ENCODE assay signal across 20 cellular contexts in genomic region chr7:157193274-157193673, GRCh38. TPM values are rescaled to one million over a fixed set of nuclear protein-coding genes. Genes with fewer than 3 reads are reported as not detected.
DNase-seq lines count a peak whose midpoint lies in the region; ATAC-seq, FAIRE-seq and TF ChIP-seq lines count a peak whose summit lies in the region.
"Had no signal": no experiment of that assay in that cellular context is flagged by ENCODE, and none has a peak within 500 bp of the region (broad histone marks: within the 10 kb centered on the region; RNA-seq: fewer than 3 reads in every experiment).

No MANE protein-coding gene starts in this region.

- no peak overlapping the region for H2AFZ ChIP-seq in mesenchymal stem cell (ENCODE audit: low read depth, low read length)

- H3K4ac ChIP-seq in mesenchymal stem cell (ENCODE audit: low read depth in 1 of 2, low read length in 2 of 2): no peak overlapping the region

- H3K79me1 ChIP-seq in mesenchymal stem cell (replicated peaks; ENCODE audit: low read length, poor library complexity, severe bottlenecking): peaks cover 27% of the 10 kb centered on the region

- H3K27ac ChIP-seq in mesenchymal stem cell (ENCODE audit: low read length, poor library complexity, severe bottlenecking) (peak overlapping the region; percentile 7), small intestine (ENCODE audit: low read depth in 1 of 2, low read length in 1 of 2) (no peak overlapping the region), esophagus muscularis mucosa (replicated peaks in 1 of 4) (no peak overlapping the region), substantia nigra (ENCODE audit: low read depth, low read length, poor library complexity, severe bottlenecking) (no peak overlapping the region)
- H3K27ac ChIP-seq: BLaER1, SJCRH30 had no signal

- H3K4me1 ChIP-seq in mesenchymal stem cell (ENCODE audit: control insufficient read depth, insufficient read depth, low read depth, low read length) (peaks cover 3% of the 10 kb centered on the region), small intestine (ENCODE audit: control insufficient read depth in 2 of 2, insufficient read depth in 1 of 2, low read depth in 1 of 2, low read length in 1 of 2) (no peaks in the 10 kb centered on the region), esophagus muscularis mucosa (no peaks in the 10 kb centered on the region)
- H3K4me1 ChIP-seq: BLaER1, SJCRH30 had no signal

- no peak overlapping the region for H2AK5ac ChIP-seq in mesenchymal stem cell (ENCODE audit: low read length, severe bottlenecking)

- ATAC-seq in GM19035 (IDR thresholded peaks at IDR 0.05; ENCODE audit: unreplicated experiment): no peak
- ATAC-seq: CD8-positive, alpha-beta T cell; HCT116; K562 had no signal

- H3K14ac ChIP-seq in mesenchymal stem cell (ENCODE audit: low read length in 2 of 2): no peak overlapping the region

- 98% methylated on average over 2 of the region's 4 CpGs for WGBS in mesenchymal stem cell
- WGBS in small intestine, 3 donors: 24 to 63% (median 50%) methylated on average over 4 of the region's 4 CpGs
- WGBS in esophagus muscularis mucosa: over 99% methylated on average over 4 of the region's 4 CpGs

- no peaks in the 10 kb centered on the region for H3K9me3 ChIP-seq in mesenchymal stem cell (ENCODE audit: control insufficient read depth, low read length)
- no peaks in the 10 kb centered on the region for H3K9me3 ChIP-seq in small intestine (ENCODE audit: control insufficient read depth, low read depth)
- H3K9me3 ChIP-seq in esophagus muscularis mucosa: no peaks in the 10 kb centered on the region
- H3K9me3 ChIP-seq: BLaER1, SJCRH30 had no signal

- H3K36me3 ChIP-seq in kidney epithelial cell (ENCODE audit: control insufficient read depth, insufficient read depth, low read length) (no peaks in the 10 kb centered on the region), mesenchymal stem cell (ENCODE audit: control insufficient read depth in 1 of 2, insufficient read depth in 2 of 2, low read depth in 1 of 2, low read length in 2 of 2) (peaks cover 20 to 92% of the 10 kb centered on the region in 2 experiments), small intestine (ENCODE audit: control insufficient read depth in 2 of 2, insufficient read depth in 2 of 2, low read length in 2 of 2) (peaks cover 7 to 13% of the 10 kb centered on the region in 2 donors), esophagus muscularis mucosa (peaks cover 34 to 92% (median 69%) of the 10 kb centered on the region in 4 donors)

- no peak overlapping the region for H3K23ac ChIP-seq in mesenchymal stem cell (ENCODE audit: low read length in 2 of 2)

- no peak overlapping the region for H3K18ac ChIP-seq in mesenchymal stem cell (ENCODE audit: low read depth in 1 of 2, low read length in 2 of 2)

- no peak for DNase-seq in RCC 7860 (ENCODE audit: low spot score)
- DNase-seq in kidney epithelial cell (ENCODE audit: low read depth): peak; percentile 2
- no peak for DNase-seq in mesenchymal stem cell
- DNase-seq in small intestine: peak; percentile 73
- DNase-seq in esophagus muscularis mucosa (ENCODE audit: extremely low spot score): no peak
- no peak for DNase-seq in substantia nigra (lab: John Stamatoyannopoulos, UW)
- DNase-seq: Calu3; CD8-positive, alpha-beta T cell; GF-D8; GOT3; MV-4-11; NCI-H1417; NCI-H187; NCI-H226; NCI-H524 treated with DMSO at 0.1 percent for 48 hours; SJCRH30 had no signal

- no peak for TF ChIP-seq EP300 in esophagus muscularis mucosa (IDR thresholded peaks at IDR 0.05)

- no peak for TF ChIP-seq POLR2A in esophagus muscularis mucosa (IDR thresholded peaks at IDR 0.05; ENCODE audit: low read depth)

- FAIRE-seq in RCC 7860 (lab: Jason Lieb, UNC): peak; percentile 72
- FAIRE-seq in small intestine (lab: Jason Lieb, UNC): no peak
- FAIRE-seq: K562 had no signal

- H3K27me3 ChIP-seq in kidney epithelial cell (ENCODE audit: control insufficient read depth, insufficient read depth, low read length) (no peaks in the 10 kb centered on the region), mesenchymal stem cell (ENCODE audit: control insufficient read depth in 1 of 2, insufficient read depth in 1 of 2, low read length in 2 of 2) (no peaks in the 10 kb centered on the region), small intestine (ENCODE audit: control insufficient read depth in 2 of 2, insufficient read depth in 2 of 2, low read length in 2 of 2) (no peaks in the 10 kb centered on the region), esophagus muscularis mucosa (no peaks in the 10 kb centered on the region)
- H3K27me3 ChIP-seq: BLaER1, SJCRH30 had no signal

- H3K4me3 ChIP-seq in kidney epithelial cell (ENCODE audit: low read depth, low read length): no peak overlapping the region
- no peak overlapping the region for H3K4me3 ChIP-seq in mesenchymal stem cell (ENCODE audit: insufficient read depth in 1 of 2, low read depth in 1 of 2, low read length in 2 of 2)
- H3K4me3 ChIP-seq in small intestine (ENCODE audit: low read depth in 1 of 2, low read length in 2 of 2): no peak overlapping the region
- H3K4me3 ChIP-seq in esophagus muscularis mucosa: no peak overlapping the region
- H3K4me3 ChIP-seq: BLaER1, K562, SJCRH30 had no signal

- H2BK15ac ChIP-seq in mesenchymal stem cell (ENCODE audit: low read depth, poor library complexity, severe bottlenecking): no peak overlapping the region

- no peak overlapping the region for H3K9ac ChIP-seq in mesenchymal stem cell (ENCODE audit: low read length)
- H3K9ac ChIP-seq: BLaER1 had no signal

- no peak overlapping the region for H3K4me2 ChIP-seq in mesenchymal stem cell (ENCODE audit: low read length, poor library complexity, severe bottlenecking)
- H3K4me2 ChIP-seq: BLaER1 had no signal

- no peak overlapping the region for H4K8ac ChIP-seq in mesenchymal stem cell (ENCODE audit: low read length)

- no peak overlapping the region for H2BK12ac ChIP-seq in mesenchymal stem cell (ENCODE audit: low read length in 2 of 2)

- no peak overlapping the region for H4K91ac ChIP-seq in mesenchymal stem cell (ENCODE audit: low read length)

- H2BK5ac ChIP-seq in mesenchymal stem cell (ENCODE audit: low read depth, low read length, poor library complexity, severe bottlenecking): no peak overlapping the region

- intact Hi-C loops in esophagus muscularis mucosa (cut with DNase I): no loop called here

- H2BK120ac ChIP-seq in mesenchymal stem cell (ENCODE audit: low read depth, low read length): no peak overlapping the region

- TF ChIP-seq CTCF in kidney epithelial cell (IDR thresholded peaks at IDR 0.05; ENCODE audit: insufficient read depth, low read length, poor library complexity, severe bottlenecking): no peak
- TF ChIP-seq CTCF in esophagus muscularis mucosa (IDR thresholded peaks at IDR 0.05): no peak

RNA-seq across cellular contexts. Expression of gene UBE3C, which starts 54.5 kb away (rescaled TPM):
- total RNA-seq in kidney epithelial cell (74.1 and 76.9 TPM in 2 replicates), esophagus muscularis mucosa (10 to 100 TPM; 66.1 to 93.3 (median 85.5) TPM)
- polyA plus RNA-seq in mesenchymal stem cell (2013, experiment 1 of 2): 37.0 TPM
- polyA plus RNA-seq in mesenchymal stem cell (2013, experiment 2 of 2): 38.1 TPM
- 10 to 100 TPM; 22.2 to 28.2 (median 25.5) TPM for polyA plus RNA-seq in small intestine

Comparison
In these comparisons a context has a peak if more than half of its experiments do, and no peak if none do; other contexts are left out.
1. DNase-seq: peak in kidney epithelial cell (single experiment) and small intestine (single experiment); none in RCC 7860 (single experiment), mesenchymal stem cell (single experiment), esophagus muscularis mucosa (single experiment) and substantia nigra (0 of 49).